ENCODE assay signal across 7 cellular contexts in the genomic region with DNA sequence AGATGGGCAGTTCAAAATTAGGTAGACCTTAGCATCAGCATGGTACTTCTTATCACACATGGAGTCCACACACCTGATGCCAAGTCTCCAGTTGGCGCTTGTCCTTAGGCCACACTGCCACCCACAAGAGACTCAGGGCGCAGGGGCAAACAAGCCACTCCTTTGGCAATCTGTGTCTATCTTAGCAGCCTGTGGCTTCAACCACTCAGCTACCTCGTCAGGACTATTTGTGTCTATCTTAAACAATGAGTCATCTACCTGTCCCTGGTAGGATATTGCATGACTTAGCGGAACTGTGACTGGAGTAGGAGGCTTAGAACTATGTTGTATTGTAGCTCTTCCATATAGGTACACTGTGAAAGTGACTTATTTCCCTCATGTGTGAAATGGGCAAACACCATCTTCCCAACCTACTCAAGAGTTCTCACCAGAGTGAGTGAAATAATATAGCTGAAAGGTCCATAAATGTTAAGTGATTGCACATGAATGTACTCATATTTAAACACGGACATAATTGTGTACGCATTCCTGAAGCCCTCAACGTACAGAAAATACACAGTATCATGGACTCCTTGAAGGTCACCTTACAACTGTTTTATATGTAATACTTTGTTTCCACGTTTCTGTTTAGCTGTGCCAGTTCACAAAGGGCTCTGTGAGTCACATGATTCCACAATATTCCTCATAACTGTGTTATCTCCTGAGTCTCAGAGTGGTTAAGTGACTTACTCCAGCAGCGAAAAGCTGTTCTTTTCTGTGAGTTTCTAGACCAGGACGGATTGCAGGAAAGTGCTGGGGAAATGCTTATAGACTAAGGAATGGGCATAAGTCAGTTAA. TPM values are rescaled to one million over a fixed set of nuclear protein-coding genes. Genes with fewer than 3 reads are reported as not detected.
DNase-seq lines count a peak whose midpoint lies in the region; ATAC-seq and TF ChIP-seq lines count a peak whose summit lies in the region.

No MANE protein-coding gene starts in this region.

- H3K27me3 ChIP-seq in Panc1 (ENCODE audit: control insufficient read depth, insufficient read depth, low read length): no peaks in the 10 kb centered on the region
- no peaks in the 10 kb centered on the region for H3K27me3 ChIP-seq in colonic mucosa
- H3K27me3 ChIP-seq in upper lobe of right lung: no peaks in the 10 kb centered on the region

- H3K27ac ChIP-seq in Panc1 (ENCODE audit: low read length) (peak overlapping the region; percentile 83), colonic mucosa (peak overlapping the region; percentile 97), upper lobe of right lung (peak overlapping the region; percentile 98)

- in situ Hi-C loops in Panc1 (cut with HindIII; ENCODE audit: low pct_unique_long_range_greater_than_20kb, low sequenced_read_pairs): no loop called here

- peak overlapping the region; percentile 84 to 95 for H3K9ac ChIP-seq in colonic mucosa (ENCODE audit: low read depth in 2 of 2, low read length in 2 of 2)

- DNase-seq in H4 (ENCODE audit: low spot score): peak; percentile 71
- no peak for DNase-seq in Panc1 (ENCODE audit: low read depth, low spot score)
- DNase-seq in colonic mucosa: peak; percentile 64
- DNase-seq in mucosa of gallbladder (ENCODE audit: low spot score): peak; percentile 33
- no peak for DNase-seq in upper lobe of right lung

- H3K36me3 ChIP-seq in Panc1 (ENCODE audit: control insufficient read depth, insufficient read depth, low read length) (peaks cover 30% of the 10 kb centered on the region), colonic mucosa (peaks cover 12% of the 10 kb centered on the region), upper lobe of right lung (peaks cover 50% of the 10 kb centered on the region)

- CTCF ChIA-PET in Panc1 (lab: Charles Lee): interaction anchor here (0.6 to 1.0 kb wide), 2 partner anchors 63 to 84 kb away, joined by 3 to 4 read pairs; no protein-coding TSS in a partner anchor

- intact Hi-C loops in Panc1 (cut with micrococcal nuclease; ENCODE audit: unreplicated experiment): no loop called here
- intact Hi-C loops in colonic mucosa (cut with DNase I): no loop called here
- intact Hi-C loops in upper lobe of right lung (cut with DNase I): no loop called here

- TF ChIP-seq CTCF in Panc1 (IDR thresholded peaks at IDR 0.05): no peak
- TF ChIP-seq CTCF in colonic mucosa (IDR thresholded peaks at IDR 0.05): no peak
- no peak for TF ChIP-seq CTCF in upper lobe of right lung (IDR thresholded peaks at IDR 0.05)

- BruUV-seq in Panc1 (replicated peaks; lab: Mats Ljungman, UMichigan): no TSS peak

- no peak for TF ChIP-seq POLR2A in GM18505 (IDR thresholded peaks at IDR 0.05; ENCODE audit: borderline replicate concordance, extremely low read depth, insufficient read depth, insufficient read length)

- H3K4me3 ChIP-seq in Panc1 (ENCODE audit: low read depth in 2 of 2, low read length in 2 of 2): peak overlapping the region; percentile 87 to 96
- H3K4me3 ChIP-seq in colonic mucosa: peak overlapping the region; percentile 95
- peak overlapping the region; percentile 99 for H3K4me3 ChIP-seq in upper lobe of right lung

- H3K4me1 ChIP-seq in Panc1 (ENCODE audit: control insufficient read depth, insufficient read depth, low read length) (peaks cover 14% of the 10 kb centered on the region), colonic mucosa (peaks cover 7% of the 10 kb centered on the region), upper lobe of right lung (peaks cover 32% of the 10 kb centered on the region)

- no peak for ATAC-seq in Panc1
- peak; percentile 4 for ATAC-seq in upper lobe of right lung
- ATAC-seq in HG02798 (IDR thresholded peaks at IDR 0.05; ENCODE audit: poor library complexity, unreplicated experiment): no peak
- no peak for ATAC-seq in GM18505 (IDR thresholded peaks at IDR 0.05; ENCODE audit: unreplicated experiment)

- H3K9me3 ChIP-seq in Panc1 (ENCODE audit: control insufficient read depth, insufficient read depth, low read depth, low read length) (no peaks in the 10 kb centered on the region), colonic mucosa (no peaks in the 10 kb centered on the region), upper lobe of right lung (no peaks in the 10 kb centered on the region)

- POLR2A ChIA-PET in Panc1 (lab: Charles Lee): interaction anchor here (0.6 kb wide), 3 partner anchors 11 to 404 kb away, joined by 3 to 6 read pairs (median 3); no protein-coding TSS in a partner anchor

RNA-seq across cellular contexts. Expression of gene TRIM27, which starts 1.6 kb away (rescaled TPM):
- 66.8 and 72.7 TPM in 2 replicates for total RNA-seq in H4 (2014; rRNA removed; shearing (Covaris generic))
- total RNA-seq in Panc1 (2021; ENCODE audit: unreplicated experiment): 53.0 TPM
- polyA plus RNA-seq in Panc1 (2012; ENCODE audit: insufficient read length): 42.6 TPM
- total RNA-seq in colonic mucosa: 10 to 100 TPM; 26.9 to 47.7 TPM
- 42.4 TPM for total RNA-seq in mucosa of gallbladder
- 49.9 TPM for total RNA-seq in upper lobe of right lung

Comparison
In these comparisons a context has a peak if more than half of its experiments do, and no peak if none do; other contexts are left out.
1. DNase-seq: peak in H4 (single experiment), colonic mucosa (single experiment) and mucosa of gallbladder (single experiment); none in Panc1 (single experiment) and upper lobe of right lung (single experiment).
2. Peak in every context shown above with its lines, with median percentiles within 50 percentile points of each other: H3K27ac ChIP-seq and H3K4me3 ChIP-seq.